20 cellular contexts compared by ENCODE assay signal in the genomic region with DNA sequence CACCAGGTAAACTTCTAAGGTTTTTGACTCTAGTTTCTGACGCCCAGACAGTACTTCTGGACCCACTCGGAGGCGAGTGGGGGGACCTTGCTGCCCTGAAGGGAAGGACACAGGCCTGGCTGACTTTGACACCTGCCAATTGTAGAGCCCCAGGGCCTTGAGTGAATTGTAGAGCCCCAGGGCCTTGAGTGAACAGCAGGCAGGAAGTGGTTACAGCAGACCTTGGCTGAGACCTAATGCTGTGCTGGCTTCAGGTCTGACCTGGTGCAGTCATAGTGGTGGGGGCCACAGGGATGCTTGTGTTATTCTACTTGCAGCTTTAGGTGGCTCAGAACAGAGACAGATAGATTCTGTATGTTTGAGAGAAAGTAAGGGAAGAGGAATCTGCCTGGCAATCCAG.
"Had no signal": no experiment of that assay in that cellular context is flagged by ENCODE, and none has a peak within 500 bp of the region (broad histone marks: within the 10 kb centered on the region; RNA-seq: fewer than 3 reads in every experiment).

No MANE protein-coding gene starts in this region.

- H3K9me3 ChIP-seq: prostate gland, upper lobe of left lung had no signal

- DNase-seq: activated CD4-positive, alpha-beta T cell treated with anti-CD3 and anti-CD28 coated beads, Interleukin-2, amount 50 U/mL, for 4 hours; activated CD4-positive, CD25-positive, alpha-beta regulatory T cell treated with anti-CD3 and anti-CD28 coated beads, Interleukin-2, amount 50 U/mL, for 72 hours; activated CD8-positive, alpha-beta memory T cell treated with anti-CD3 and anti-CD28 coated beads, Interleukin-2, amount 50 U/mL, for 4 hours; activated gamma-delta T cell treated with Interleukin-2 at 50 U/mL for 16 hours; cortex of kidney; effector CD4-positive, alpha-beta T cell; glutamatergic neuron; midbrain; right cardiac atrium; small intestine; stimulated activated CD4-positive, alpha-beta T cell treated with anti-CD3 and anti-CD28 coated beads, Interleukin-4, amount 100 ng/mL, for 4 hours; stimulated activated CD8-positive, alpha-beta memory T cell treated with anti-CD3 and anti-CD28 coated beads, Interleukin-4, amount 100 ng/mL, for 48 hours; upper lobe of left lung had no signal

- H3K4me3 Mint-ChIP-seq: activated naive CD8-positive, alpha-beta T cell; brain; neural crest cell; stimulated activated naive CD8-positive, alpha-beta T cell treated with anti-CD3 and anti-CD28 coated beads, Interleukin-15, Interleukin-2, amounts not matched to agents 100 ng/mL and 50 ng/mL, for 24 hours had no signal

- H3K4me3 ChIP-seq: esophagus muscularis mucosa, lung, prostate gland, upper lobe of left lung had no signal

- H3K36me3 Mint-ChIP-seq: activated naive CD8-positive, alpha-beta T cell; brain had no signal

- H3K27ac Mint-ChIP-seq: activated naive CD8-positive, alpha-beta T cell; brain; stimulated activated naive CD8-positive, alpha-beta T cell treated with anti-CD3 and anti-CD28 coated beads, Interleukin-15, Interleukin-2, amounts not matched to agents 100 ng/mL and 50 ng/mL, for 24 hours had no signal

- H3K4me1 Mint-ChIP-seq: neural crest cell had no signal

- ATAC-seq: right cardiac atrium had no signal

- H3K27me3 ChIP-seq: esophagus muscularis mucosa, upper lobe of left lung had no signal

- H3K36me3 ChIP-seq: esophagus muscularis mucosa, prostate gland, upper lobe of left lung had no signal

- H3K4me1 ChIP-seq: prostate gland had no signal
